8 cellular contexts compared by ENCODE assay signal in the genomic region with DNA sequence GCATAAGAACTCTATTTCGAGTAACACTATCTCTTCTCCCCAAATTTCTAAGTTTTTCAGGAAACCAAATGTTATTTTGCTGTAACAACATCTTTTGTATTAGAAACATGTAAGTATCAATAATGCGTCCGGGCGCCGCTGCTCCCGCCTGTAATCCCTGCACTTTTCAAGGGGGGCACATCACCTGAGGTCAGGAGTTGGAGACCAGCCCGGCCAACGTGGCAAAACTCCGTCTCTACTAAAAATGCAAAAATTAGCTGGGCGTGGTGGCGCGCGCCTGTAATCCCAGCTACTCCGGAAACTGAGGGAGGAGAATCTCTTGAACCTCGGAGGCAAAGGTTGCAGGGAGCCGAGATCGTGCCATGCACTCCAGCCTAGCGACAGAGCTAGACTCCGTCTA.
"Had no signal": no experiment of that assay in that cellular context is flagged by ENCODE, and none has a peak within 500 bp of the region (broad histone marks: within the 10 kb centered on the region; RNA-seq: fewer than 3 reads in every experiment).

No MANE protein-coding gene starts in this region.

- FAIRE-seq: G401.6, GM12878, GM12891, GM12892, GM18507, GM19239 had no signal

- DNase-seq: GDM1, GF-D8 had no signal

- H3K4me3 ChIP-seq: GM12878 had no signal

- ATAC-seq: GM12878 had no signal
